Comparison of ENCODE assay signal across 19 cellular contexts in the genomic region with DNA sequence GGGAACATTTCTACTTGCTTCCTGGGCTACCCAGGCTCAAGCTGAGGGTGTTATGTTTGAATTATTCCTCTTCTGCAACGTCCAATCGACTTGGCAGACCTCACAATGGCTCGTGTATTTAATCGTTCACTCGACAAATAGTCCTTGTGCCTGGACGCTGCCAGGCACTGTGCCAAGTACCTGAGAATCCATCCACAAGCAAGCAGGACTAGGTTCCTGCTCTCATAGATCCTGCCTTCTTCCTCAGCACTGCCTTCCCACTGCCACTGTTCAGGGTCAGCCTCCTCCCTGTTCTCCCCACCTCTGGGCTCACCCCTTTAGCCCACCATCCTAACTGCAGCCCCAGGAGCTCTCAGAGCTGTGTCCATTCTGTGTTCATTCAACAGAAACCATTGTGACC.
DNase-seq lines count a peak whose midpoint lies in the region; ATAC-seq, FAIRE-seq and TF ChIP-seq lines count a peak whose summit lies in the region.
"Had no signal": no experiment of that assay in that cellular context is flagged by ENCODE, and none has a peak within 500 bp of the region (broad histone marks: within the 10 kb centered on the region; RNA-seq: fewer than 3 reads in every experiment).

No MANE protein-coding gene starts in this region.

- POLR2A ChIA-PET in A549 (lab: Yijun Ruan, JAX) = no interaction called here

- H3K27ac ChIP-seq in A549 = no peak overlapping the region
- H3K27ac ChIP-seq in left lung = no peak overlapping the region
- no peak overlapping the region for H3K27ac ChIP-seq in dorsolateral prefrontal cortex
- no peak overlapping the region for H3K27ac ChIP-seq in WERI-Rb-1
- H3K27ac ChIP-seq: testis had no signal

- DNase-seq in A549 (ENCODE audit: low read depth in 1 of 2, low spot score in 1 of 2) = no peak
- peak; percentile 76 for DNase-seq in DMS53 (lab: John Stamatoyannopoulos, UW)
- DNase-seq in NCI-H2196 treated with DMSO at 0.1 percent for 48 hours (lab: John Stamatoyannopoulos, UW; ENCODE audit: unreplicated experiment) = peak; percentile 15
- DNase-seq in left lung = no peak
- DNase-seq in dorsolateral prefrontal cortex = no peak
- no peak for DNase-seq in OCI-M2 (lab: John Stamatoyannopoulos, UW; ENCODE audit: unreplicated experiment)
- no peak for DNase-seq in WERI-Rb-1
- DNase-seq: activated CD8-positive, alpha-beta memory T cell treated with anti-CD3 and anti-CD28 coated beads, Interleukin-2, amount 10 ng/mL, durations not matched to agents 7 days and 5 days; activated effector memory CD4-positive, alpha-beta T cell treated with Interleukin-2 at 50 U/mL for 16 hours; AML-193; amniotic stem cell; hippocampal formation; MV-4-11; NCI-H2171 treated with DMSO at 0.1 percent for 48 hours; T-helper 2 cell; testis had no signal

- H3K4me1 ChIP-seq in A549 (no peaks in the 10 kb centered on the region), left lung (no peaks in the 10 kb centered on the region)
- H3K4me1 ChIP-seq: testis had no signal

- TF ChIP-seq EP300 in A549 (IDR thresholded peaks at IDR 0.05) = no peak

- WGBS in A549 (ENCODE audit: missing lambda C conversion rate) = 20% methylated on average over 6 of the region's 6 CpGs

- H3K36me3 ChIP-seq in left lung (no peaks in the 10 kb centered on the region), WERI-Rb-1 (no peaks in the 10 kb centered on the region)

- H3K27me3 ChIP-seq in left lung = no peaks in the 10 kb centered on the region
- peaks cover 0 to 76% (median 12%) of the 10 kb centered on the region in 45 donors for H3K27me3 ChIP-seq in dorsolateral prefrontal cortex
- H3K27me3 ChIP-seq in WERI-Rb-1 (ENCODE audit: insufficient read depth, low read depth, severe bottlenecking) = no peaks in the 10 kb centered on the region
- H3K27me3 ChIP-seq: testis had no signal

- no peaks in the 10 kb centered on the region for H3K9me3 ChIP-seq in A549
- H3K9me3 ChIP-seq in left lung = no peaks in the 10 kb centered on the region
- no peaks in the 10 kb centered on the region for H3K9me3 ChIP-seq in WERI-Rb-1 (ENCODE audit: severe bottlenecking)
- H3K9me3 ChIP-seq: testis had no signal

- intact Hi-C loops in left lung (cut with DNase I) (no loop called here), dorsolateral prefrontal cortex (cut with DNase I) (no loop called here)

- H3K4me3 ChIP-seq in A549 = no peak overlapping the region
- H3K4me3 ChIP-seq in left lung = no peak overlapping the region
- H3K4me3 ChIP-seq in dorsolateral prefrontal cortex = no peak overlapping the region
- H3K4me3 ChIP-seq in WERI-Rb-1 (ENCODE audit: low read depth, low read length) = no peak overlapping the region
- H3K4me3 ChIP-seq: testis had no signal

- no peak overlapping the region for H3K4me2 ChIP-seq in A549

- peak; percentile 82 for FAIRE-seq in A549 (lab: Jason Lieb, UNC)
- FAIRE-seq: endometrium had no signal

- no peak for TF ChIP-seq CTCF in A549 (IDR thresholded peaks at IDR 0.05)
- no peak for TF ChIP-seq CTCF in left lung (IDR thresholded peaks at IDR 0.05)
- no peak for TF ChIP-seq CTCF in dorsolateral prefrontal cortex (IDR thresholded peaks at IDR 0.05 in 54 of 56, conservative IDR thresholded peaks at IDR 0.05 in 2 of 56; ENCODE audit: low read depth in 1 of 56, partially characterized antibody in 56 of 56)
- TF ChIP-seq CTCF in WERI-Rb-1 (IDR thresholded peaks at IDR 0.05; ENCODE audit: low read depth, low read length) = no peak

- ATAC-seq in A549 (no peak), left lung (peak; percentile 32), HG02678 (IDR thresholded peaks at IDR 0.05; ENCODE audit: unreplicated experiment) (no peak)
- ATAC-seq: activated CD4-positive, CD25-positive, alpha-beta regulatory T cell treated with anti-CD3 and anti-CD28 coated beads, Interleukin-2, amount 50 U/mL, for 24 hours; activated CD8-positive, alpha-beta memory T cell treated with anti-CD3 and anti-CD28 coated beads, Interleukin-2, amount 10 ng/mL, durations not matched to agents 7 days and 5 days had no signal

- CTCF ChIA-PET in A549 (lab: Yijun Ruan, JAX) = no interaction called here

- TF ChIP-seq POLR2A in A549 (IDR thresholded peaks at IDR 0.05; ENCODE audit: low read length) = no peak

- TF ChIP-seq RAD21 in A549 (conservative IDR thresholded peaks at IDR 0.05 in 1 of 2, IDR thresholded peaks at IDR 0.05 in 1 of 2) = no peak

TF ChIP-seq in A549, 52 proteins besides CTCF, POLR2A, EP300 and RAD21:
- TF ChIP-seq HOXB13 (CRISPR knock-in tag; IDR thresholded peaks at IDR 0.05; ENCODE audit: low read depth) = no peak

Comparison
In these comparisons a context has a peak if more than half of its experiments do, and no peak if none do; other contexts are left out.
1. DNase-seq: peak in DMS53 (single experiment) and NCI-H2196 treated with DMSO at 0.1 percent for 48 hours (single experiment); none in A549 (0 of 2), left lung (0 of 2), dorsolateral prefrontal cortex (0 of 10), OCI-M2 (single experiment) and WERI-Rb-1 (single experiment).